ENCODE assay signal across 8 cellular contexts in genomic region chr10:80408198-80409085, GRCh38. TPM values are rescaled to one million over a fixed set of nuclear protein-coding genes. Genes with fewer than 3 reads are reported as not detected.
DNase-seq lines count a peak whose midpoint lies in the region; ATAC-seq lines count a peak whose summit lies in the region.

A gene with protein sequence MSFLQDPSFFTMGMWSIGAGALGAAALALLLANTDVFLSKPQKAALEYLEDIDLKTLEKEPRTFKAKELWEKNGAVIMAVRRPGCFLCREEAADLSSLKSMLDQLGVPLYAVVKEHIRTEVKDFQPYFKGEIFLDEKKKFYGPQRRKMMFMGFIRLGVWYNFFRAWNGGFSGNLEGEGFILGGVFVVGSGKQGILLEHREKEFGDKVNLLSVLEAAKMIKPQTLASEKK (plus strand): TSS chr10:80408551. CDS start chr10:80420468, 11,917 bp downstream.

- H3K4me1 ChIP-seq in NT2/D1 (ENCODE audit: insufficient read depth, insufficient read length): peaks cover 5% of the 10 kb centered on the region
- peaks cover 0 to 10% of the 10 kb centered on the region in 2 donors for H3K4me1 ChIP-seq in naive thymus-derived CD4-positive, alpha-beta T cell (ENCODE audit: control insufficient read depth in 2 of 2, insufficient read depth in 2 of 2, low read length in 2 of 2)

- H3K27me3 Mint-ChIP-seq in naive thymus-derived CD4-positive, alpha-beta T cell: peaks cover 0 to 28% (median 0%) of the 10 kb centered on the region in 5 donors

- peak within 1 kb of the TSS; percentile 43 to 88 (median 82) for H3K27ac Mint-ChIP-seq in naive thymus-derived CD4-positive, alpha-beta T cell
- peak within 1 kb of the TSS; percentile 91 for H3K27ac Mint-ChIP-seq in stimulated activated effector memory CD8-positive, alpha-beta T cell treated with anti-CD3 and anti-CD28 coated beads, Interleukin-12 subunit alpha, Interleukin-12 subunit beta, amount 100 ng/mL, for 72 hours

- H3K4me3 ChIP-seq in NT2/D1 (ENCODE audit: insufficient read length, low read depth): peak within 1 kb of the TSS; percentile 71
- H3K4me3 ChIP-seq in naive thymus-derived CD4-positive, alpha-beta T cell (ENCODE audit: low read length): peak within 1 kb of the TSS; percentile 73

- no peaks in the 10 kb centered on the region for H3K9me3 ChIP-seq in NT2/D1 (ENCODE audit: insufficient read depth, low read length)
- H3K9me3 ChIP-seq in naive thymus-derived CD4-positive, alpha-beta T cell (ENCODE audit: control insufficient read depth in 2 of 3, low read length in 3 of 3): no peaks in the 10 kb centered on the region

- ATAC-seq in HG03432 (IDR thresholded peaks at IDR 0.05; ENCODE audit: unreplicated experiment) (peak; percentile 99), esophagus mucosa (peak; percentile 83)
- ATAC-seq in naive thymus-derived CD4-positive, alpha-beta T cell: peak; percentile 97
- peak; percentile 95 for ATAC-seq in stimulated activated effector memory CD8-positive, alpha-beta T cell treated with anti-CD3 and anti-CD28 coated beads, Interleukin-12 subunit alpha, Interleukin-12 subunit beta, amount 100 ng/mL, for 72 hours

- H3K36me3 Mint-ChIP-seq in naive thymus-derived CD4-positive, alpha-beta T cell: peaks cover 0 to 4% (median 0%) of the 10 kb centered on the region in 5 donors
- peaks cover 7% of the 10 kb centered on the region for H3K36me3 Mint-ChIP-seq in stimulated activated effector memory CD8-positive, alpha-beta T cell treated with anti-CD3 and anti-CD28 coated beads, Interleukin-12 subunit alpha, Interleukin-12 subunit beta, amount 100 ng/mL, for 72 hours

- POLR2A ChIA-PET in naive thymus-derived CD4-positive, alpha-beta T cell (lab: Charles Lee): interaction anchor here (0.6 to 1.5 kb wide), 4 partner anchors 11 to 53 kb away, joined by 3 to 4 read pairs (median 4); no protein-coding TSS in a partner anchor

- peaks cover 27 to 55% (median 36%) of the 10 kb centered on the region in 7 donors for H3K4me1 Mint-ChIP-seq in naive thymus-derived CD4-positive, alpha-beta T cell
- H3K4me1 Mint-ChIP-seq in stimulated activated effector memory CD8-positive, alpha-beta T cell treated with anti-CD3 and anti-CD28 coated beads, Interleukin-12 subunit alpha, Interleukin-12 subunit beta, amount 100 ng/mL, for 72 hours: peaks cover 27% of the 10 kb centered on the region

- peaks cover 3% of the 10 kb centered on the region for H3K36me3 ChIP-seq in NT2/D1 (ENCODE audit: insufficient read depth, insufficient read length, low read length)
- peaks cover 0 to 8% (median 0%) of the 10 kb centered on the region in 3 experiments for H3K36me3 ChIP-seq in naive thymus-derived CD4-positive, alpha-beta T cell (ENCODE audit: control insufficient read depth in 2 of 3, insufficient read depth in 3 of 3, low read length in 3 of 3)

- H3K27ac ChIP-seq in naive thymus-derived CD4-positive, alpha-beta T cell (ENCODE audit: low read depth, low read length): peak within 1 kb of the TSS; percentile 71

- H3K4me3 Mint-ChIP-seq in naive thymus-derived CD4-positive, alpha-beta T cell: peak within 1 kb of the TSS; percentile 82 to 98 (median 92)
- H3K4me3 Mint-ChIP-seq in stimulated activated effector memory CD8-positive, alpha-beta T cell treated with anti-CD3 and anti-CD28 coated beads, Interleukin-12 subunit alpha, Interleukin-12 subunit beta, amount 100 ng/mL, for 72 hours: peak within 1 kb of the TSS; percentile 90

- intact Hi-C loops in naive thymus-derived CD4-positive, alpha-beta T cell (cut with micrococcal nuclease): loop anchor here (2.0 to 5.0 kb wide), 3 partner anchors 26 to 36 kb away; no protein-coding TSS in a partner anchor

- DNase-seq in C1 segment of cervical spinal cord (lab: John Stamatoyannopoulos, UW) (peak in 13 of 14 donors; percentile 29 to 88 (median 74)), GM19238 (ENCODE audit: insufficient read length, low spot score) (peak; percentile 86), NT2/D1 (ENCODE audit: low read depth, low spot score) (peak; percentile 52)
- peak; percentile 86 to 91 for DNase-seq in activated T-cell treated with anti-CD3 and anti-CD28 coated beads, Interleukin-2, amount 50 U/mL, for 48 hours
- DNase-seq in naive thymus-derived CD4-positive, alpha-beta T cell: peak; percentile 66 to 87 (median 76)
- DNase-seq in stimulated activated effector memory CD8-positive, alpha-beta T cell treated with anti-CD3 and anti-CD28 coated beads, Interleukin-12 subunit alpha, Interleukin-12 subunit beta, amount 100 ng/mL, for 72 hours (ENCODE audit: low spot score in 2 of 2): peak; percentile 71 to 88

- peaks cover 3% of the 10 kb centered on the region for H3K27me3 ChIP-seq in NT2/D1 (ENCODE audit: insufficient read depth, insufficient read length)
- H3K27me3 ChIP-seq in naive thymus-derived CD4-positive, alpha-beta T cell (ENCODE audit: control insufficient read depth in 2 of 2, insufficient read depth in 2 of 2, low read length in 2 of 2): no peaks in the 10 kb centered on the region

- CTCF ChIA-PET in naive thymus-derived CD4-positive, alpha-beta T cell (lab: Charles Lee): interaction anchor here (0.6 to 1.7 kb wide), 6 partner anchors 22 to 369 kb away, joined by 3 to 7 read pairs (median 3); no protein-coding TSS in a partner anchor

- no peaks in the 10 kb centered on the region for H3K9me3 Mint-ChIP-seq in naive thymus-derived CD4-positive, alpha-beta T cell
- H3K9me3 Mint-ChIP-seq in stimulated activated effector memory CD8-positive, alpha-beta T cell treated with anti-CD3 and anti-CD28 coated beads, Interleukin-12 subunit alpha, Interleukin-12 subunit beta, amount 100 ng/mL, for 72 hours: no peaks in the 10 kb centered on the region

- H3K9ac ChIP-seq in NT2/D1 (ENCODE audit: insufficient read length, low read depth): peak within 1 kb of the TSS; percentile 82

RNA-seq across cellular contexts. Expression of the gene that starts here (rescaled TPM):
- 209 TPM for total RNA-seq in esophagus mucosa
- total RNA-seq in naive thymus-derived CD4-positive, alpha-beta T cell: 1 to 10 TPM; 5.6 to 9.7 (median 8.5) TPM
- 10 to 100 TPM; 15.4 to 20.1 TPM for polyA plus RNA-seq in naive thymus-derived CD4-positive, alpha-beta T cell

Comparison
In these comparisons a context has a peak if more than half of its experiments do, and no peak if none do; other contexts are left out.
1. Peak in every context shown above with its lines: DNase-seq, ATAC-seq, H3K4me3 ChIP-seq and H3K27ac ChIP-seq.
2. RNA of the gene that starts here (total RNA-seq): 209 TPM in esophagus mucosa (single experiment); 5.6 to 9.7 TPM in naive thymus-derived CD4-positive, alpha-beta T cell; every median in the first group is over 10 times any median in the second.